ENCODE assay signal across 18 cellular contexts in genomic region chr14:23538049-23538718, GRCh38. TPM values are rescaled to one million over a fixed set of nuclear protein-coding genes. Genes with fewer than 3 reads are reported as not detected.
DNase-seq lines count a peak whose midpoint lies in the region; ATAC-seq and TF ChIP-seq lines count a peak whose summit lies in the region.
"Had no signal": no experiment of that assay in that cellular context is flagged by ENCODE, and none has a peak within 500 bp of the region (broad histone marks: within the 10 kb centered on the region; RNA-seq: fewer than 3 reads in every experiment).

No MANE protein-coding gene starts in this region.

- H3K27ac Mint-ChIP-seq in nephron: peak overlapping the region; percentile 77 to 92 (median 91)
- H3K27ac Mint-ChIP-seq: activated CD8-positive, alpha-beta memory T cell treated with anti-CD3 and anti-CD28 coated beads, Interleukin-2, amount 10 ng/mL, durations not matched to agents 7 days and 5 days; CD8-positive, alpha-beta T cell; effector memory CD8-positive, alpha-beta T cell had no signal

- no peaks in the 10 kb centered on the region for H3K27me3 Mint-ChIP-seq in nephron (ENCODE audit: low read depth)
- H3K27me3 Mint-ChIP-seq: central memory CD8-positive, alpha-beta T cell had no signal

- H3K9me3 ChIP-seq in HUES64 (ENCODE audit: insufficient read depth, low read depth, low read length) (no peaks in the 10 kb centered on the region), ectodermal cell (ENCODE audit: control insufficient read depth, low read length) (no peaks in the 10 kb centered on the region)
- H3K9me3 ChIP-seq: SJCRH30, tibial artery had no signal

- H3K27ac ChIP-seq in HUES64 (ENCODE audit: low read depth, low read length) (peak overlapping the region; percentile 99), ectodermal cell (ENCODE audit: insufficient read depth, low read depth, low read length, poor library complexity, severe bottlenecking) (peak overlapping the region; percentile 64)
- H3K27ac ChIP-seq: HL-60, PC-9, SJCRH30, tibial artery had no signal

- ATAC-seq in GM18861 (IDR thresholded peaks at IDR 0.05; ENCODE audit: unreplicated experiment): no peak
- ATAC-seq: activated CD8-positive, alpha-beta memory T cell treated with anti-CD3 and anti-CD28 coated beads, Interleukin-2, amount 10 ng/mL, durations not matched to agents 7 days and 5 days; CD8-positive, alpha-beta T cell; effector memory CD8-positive, alpha-beta T cell; left colon had no signal

- H3K36me3 ChIP-seq in HUES64 (ENCODE audit: insufficient read depth, low read length) (peaks cover 36% of the 10 kb centered on the region), ectodermal cell (ENCODE audit: control insufficient read depth, insufficient read depth, low read length) (peaks cover 12% of the 10 kb centered on the region)
- H3K36me3 ChIP-seq: SJCRH30 had no signal

- no peaks in the 10 kb centered on the region for H3K27me3 ChIP-seq in HUES64 (ENCODE audit: insufficient read depth, low read length)
- no peaks in the 10 kb centered on the region for H3K27me3 ChIP-seq in ectodermal cell (ENCODE audit: control insufficient read depth, insufficient read depth, low read length, poor library complexity, severe bottlenecking)
- H3K27me3 ChIP-seq: tibial artery had no signal

- H3K36me3 Mint-ChIP-seq in nephron (ENCODE audit: low read depth): peaks cover 3% of the 10 kb centered on the region
- H3K36me3 Mint-ChIP-seq: activated CD8-positive, alpha-beta memory T cell treated with anti-CD3 and anti-CD28 coated beads, Interleukin-2, amount 10 ng/mL, durations not matched to agents 7 days and 5 days; CD8-positive, alpha-beta T cell had no signal

- peaks cover 26% of the 10 kb centered on the region for H3K4me1 ChIP-seq in HUES64 (ENCODE audit: insufficient read depth, low read length)
- H3K4me1 ChIP-seq in ectodermal cell (ENCODE audit: control insufficient read depth, insufficient read depth, low read length): peaks cover 27% of the 10 kb centered on the region
- H3K4me1 ChIP-seq: tibial artery had no signal

- H3K9me3 Mint-ChIP-seq in nephron: no peaks in the 10 kb centered on the region
- H3K9me3 Mint-ChIP-seq: CD8-positive, alpha-beta T cell; central memory CD8-positive, alpha-beta T cell; effector memory CD8-positive, alpha-beta T cell had no signal

- 4% methylated on average over 10 of the region's 10 CpGs for WGBS in HUES64
- 14 to 18% methylated on average over 10 of the region's 10 CpGs for WGBS in ectodermal cell, 2 experiments

- peak overlapping the region; percentile 65 for H3K4me3 ChIP-seq in HUES64 (ENCODE audit: low read length)
- no peak overlapping the region for H3K4me3 ChIP-seq in ectodermal cell (ENCODE audit: insufficient read depth, low read depth, low read length)
- H3K4me3 ChIP-seq: PC-9, SJCRH30, tibial artery had no signal

- no peak for DNase-seq in effector CD4-positive, alpha-beta T cell
- no peak for DNase-seq in stimulated activated CD4-positive, alpha-beta T cell treated with anti-CD3 and anti-CD28 coated beads, Interleukin-4, amount 100 ng/mL, for 4 hours
- DNase-seq: activated CD4-positive, alpha-beta T cell treated with anti-CD3 and anti-CD28 coated beads for 1 hour; activated CD8-positive, alpha-beta memory T cell treated with anti-CD3 and anti-CD28 coated beads, Interleukin-2, amount 10 ng/mL, durations not matched to agents 7 days and 5 days; CD8-positive, alpha-beta T cell; effector memory CD8-positive, alpha-beta T cell; left colon; NCI-H774; PC-9; small intestine; tibial artery had no signal

- H3K9ac ChIP-seq in HUES64 (ENCODE audit: low read depth, low read length): peak overlapping the region; percentile 85

- peaks cover 28% of the 10 kb centered on the region for H3K4me1 Mint-ChIP-seq in nephron
- H3K4me1 Mint-ChIP-seq: central memory CD8-positive, alpha-beta T cell had no signal

- H3K4me3 Mint-ChIP-seq in nephron: peak overlapping the region; percentile 14 to 64 (median 47)
- H3K4me3 Mint-ChIP-seq: activated CD8-positive, alpha-beta memory T cell treated with anti-CD3 and anti-CD28 coated beads, Interleukin-2, amount 10 ng/mL, durations not matched to agents 7 days and 5 days; CD8-positive, alpha-beta T cell; central memory CD8-positive, alpha-beta T cell; effector memory CD8-positive, alpha-beta T cell had no signal

- no peak for TF ChIP-seq CTCF in nephron (IDR thresholded peaks at IDR 0.05; ENCODE audit: unreplicated experiment in 3 of 3)

RNA-seq across cellular contexts. Expression of gene ZFHX2, which starts 13.4 kb away (rescaled TPM):
- 14.5 TPM for polyA plus RNA-seq in HUES64 (2013, experiment 1 of 2)
- polyA plus RNA-seq in HUES64 (2013, experiment 2 of 2): 15.4 TPM
- 27.6 TPM for polyA plus RNA-seq in ectodermal cell (2013, experiment 1 of 4)
- 26.1 TPM for polyA plus RNA-seq in ectodermal cell (2013, experiment 2 of 4)
- polyA plus RNA-seq in ectodermal cell (2013, experiment 3 of 4): 20.3 TPM
- 23.0 TPM for polyA plus RNA-seq in ectodermal cell (2013, experiment 4 of 4)

RNA-seq across cellular contexts. Expression of gene THTPA, which starts 17.9 kb away (rescaled TPM):
- 13.6 TPM for polyA plus RNA-seq in HUES64 (2013, experiment 1 of 2)
- polyA plus RNA-seq in HUES64 (2013, experiment 2 of 2): 17.4 TPM
- 24.2 TPM for polyA plus RNA-seq in ectodermal cell (2013, experiment 1 of 4)
- 15.2 TPM for polyA plus RNA-seq in ectodermal cell (2013, experiment 2 of 4)
- 12.4 TPM for polyA plus RNA-seq in ectodermal cell (2013, experiment 3 of 4)
- 17.5 TPM for polyA plus RNA-seq in ectodermal cell (2013, experiment 4 of 4)

RNA-seq across cellular contexts. Expression of gene AP1G2, which starts 29.4 kb away (rescaled TPM):
- polyA plus RNA-seq in HUES64 (2013, experiment 1 of 2): 36.2 TPM
- 41.1 TPM for polyA plus RNA-seq in HUES64 (2013, experiment 2 of 2)
- polyA plus RNA-seq in ectodermal cell (2013, experiment 1 of 4): 111 TPM
- 104 TPM for polyA plus RNA-seq in ectodermal cell (2013, experiment 2 of 4)
- 84.7 TPM for polyA plus RNA-seq in ectodermal cell (2013, experiment 3 of 4)
- 91.5 TPM for polyA plus RNA-seq in ectodermal cell (2013, experiment 4 of 4)

RNA-seq across cellular contexts. Expression of gene JPH4, which starts 40.4 kb away (rescaled TPM):
- 13.9 TPM for polyA plus RNA-seq in HUES64 (2013, experiment 1 of 2)
- polyA plus RNA-seq in HUES64 (2013, experiment 2 of 2): 17.3 TPM
- polyA plus RNA-seq in ectodermal cell (2013, experiment 1 of 4): 17.1 TPM
- polyA plus RNA-seq in ectodermal cell (2013, experiment 2 of 4): 14.9 TPM
- 16.5 TPM for polyA plus RNA-seq in ectodermal cell (2013, experiment 3 of 4)
- 16.9 TPM for polyA plus RNA-seq in ectodermal cell (2013, experiment 4 of 4)
